13 cellular contexts compared by ENCODE assay signal in genomic region chr22:25282671-25283561, GRCh38.
DNase-seq lines count a peak whose midpoint lies in the region; FAIRE-seq and TF ChIP-seq lines count a peak whose summit lies in the region.
"Had no signal": no experiment of that assay in that cellular context is flagged by ENCODE, and none has a peak within 500 bp of the region (broad histone marks: within the 10 kb centered on the region; RNA-seq: fewer than 3 reads in every experiment).

No MANE protein-coding gene starts in this region.

- H3K4me2 ChIP-seq in osteoblast (ENCODE audit: insufficient read depth, low read length) = no peak overlapping the region

- no peak overlapping the region for H3K4me3 ChIP-seq in osteoblast (ENCODE audit: insufficient read depth, low read length)
- H3K4me3 ChIP-seq: GM23248 had no signal

- H3K9me3 ChIP-seq in osteoblast (ENCODE audit: low read depth, low read length) = no peaks in the 10 kb centered on the region

- H3K4me1 ChIP-seq in osteoblast (ENCODE audit: insufficient read depth, low read length) = no peaks in the 10 kb centered on the region

- H3K27ac ChIP-seq in osteoblast (ENCODE audit: low read depth, low read length) = no peak overlapping the region
- H3K27ac ChIP-seq: GM23248 had no signal

- FAIRE-seq in GM12891 (lab: Jason Lieb, UNC) = no peak

- no peaks in the 10 kb centered on the region for H4K20me1 ChIP-seq in osteoblast (ENCODE audit: insufficient read depth, low read length)

- no peak for TF ChIP-seq CTCF in osteoblast (IDR thresholded peaks at IDR 0.05; ENCODE audit: extremely low read depth, low read depth, low read length)

- peaks cover 54% of the 10 kb centered on the region for H3K27me3 ChIP-seq in osteoblast (ENCODE audit: insufficient read depth, low read length)

- H3K79me2 ChIP-seq in osteoblast (ENCODE audit: insufficient read depth, low read length) = no peaks in the 10 kb centered on the region

- DNase-seq in GM12891 (ENCODE audit: insufficient read length, low spot score) (peak; percentile 17), NCI-H69 (lab: John Stamatoyannopoulos, UW) (peak; percentile 30), germinal center (ENCODE audit: low spot score) (peak; percentile 17), osteoblast (ENCODE audit: insufficient read length, low spot score, missing footprints) (peak; percentile 60), HPDE6-E6E7 (ENCODE audit: extremely low spot score) (no peak), RKO (ENCODE audit: low spot score) (no peak)
- DNase-seq in stimulated activated naive CD4-positive, alpha-beta T cell (lab: John Stamatoyannopoulos, UW) = no peak
- DNase-seq in activated effector memory CD4-positive, alpha-beta T cell treated with anti-CD3 and anti-CD28 coated beads, Interleukin-2, amount 50 U/mL, for 16 hours = no peak
- DNase-seq: central memory CD4-positive, alpha-beta T cell; DMS153; GM23248; NCI-H1105 treated with DMSO at 0.1 percent for 48 hours; stimulated activated CD4-positive, alpha-beta T cell treated with anti-CD3 and anti-CD28 coated beads, Interleukin-12 subunit alpha, Interleukin-12 subunit beta, amount 100 ng/mL, for 4 hours had no signal

- H2AFZ ChIP-seq in osteoblast (ENCODE audit: low read length) = no peak overlapping the region
- H2AFZ ChIP-seq: GM23248 had no signal

- H3K36me3 ChIP-seq in osteoblast (ENCODE audit: insufficient read depth, low read length) = no peaks in the 10 kb centered on the region

- no peak for TF ChIP-seq POLR2A in GM12891 (IDR thresholded peaks at IDR 0.05; ENCODE audit: low read depth, low read length)

TF ChIP-seq in GM12891, 5 proteins besides CTCF, POLR2A, EP300 and RAD21:
- TF ChIP-seq SPI1 (IDR thresholded peaks at IDR 0.05; ENCODE audit: low read depth, low read length) (no peak), POU2F2 (IDR thresholded peaks at IDR 0.05; ENCODE audit: low read depth, low read length) (no peak)
TF ChIP-seq in GM12891: peak in this region for 0.

Comparison
In these comparisons a context has a peak if more than half of its experiments do, and no peak if none do; other contexts are left out.
1. DNase-seq: peak in GM12891 (single experiment), NCI-H69 (single experiment), germinal center (single experiment) and osteoblast (single experiment); none in stimulated activated naive CD4-positive, alpha-beta T cell (0 of 6), HPDE6-E6E7 (single experiment), activated effector memory CD4-positive, alpha-beta T cell treated with anti-CD3 and anti-CD28 coated beads, Interleukin-2, amount 50 U/mL, for 16 hours (single experiment) and RKO (single experiment).